ENCODE assay signal across 17 cellular contexts in genomic region chr9:130478731-130479575, GRCh38.
"Had no signal": no experiment of that assay in that cellular context is flagged by ENCODE, and none has a peak within 500 bp of the region (broad histone marks: within the 10 kb centered on the region; RNA-seq: fewer than 3 reads in every experiment).

No MANE protein-coding gene starts in this region.

- H3K27ac ChIP-seq: ascending aorta, dorsolateral prefrontal cortex, esophagus muscularis mucosa, thyroid gland, uterus had no signal

- H3K9me3 ChIP-seq: ascending aorta, esophagus muscularis mucosa, thyroid gland, uterus had no signal

- H3K4me1 Mint-ChIP-seq: naive B cell; stimulated activated memory B cell treated with anti-CD40 and anti-IgM and Interleukin-4, amounts not matched to agents 10 μg/mL and 1 μg/mL and 100 μg/mL, for 72 hours had no signal

- H3K4me3 ChIP-seq: ascending aorta, dorsolateral prefrontal cortex, esophagus muscularis mucosa, thyroid gland, uterus had no signal

- H3K36me3 ChIP-seq: uterus had no signal

- H3K4me3 Mint-ChIP-seq: activated T-helper 1 cell treated with anti-CD3 and anti-CD28 coated beads, Interleukin-12 subunit alpha, Interleukin-12 subunit beta, Interleukin-2, Interleukin-4 antibody, amounts not matched to agents 30 ng/mL and 10 ng/mL and 1 ng/mL, durations not matched to agents 14 hours and 24 hours and 36 hours; naive B cell; stimulated activated memory B cell treated with anti-CD40 and anti-IgM and Interleukin-4, amounts not matched to agents 10 μg/mL and 1 μg/mL and 100 μg/mL, for 72 hours had no signal

- H3K4me1 ChIP-seq: ascending aorta, esophagus muscularis mucosa, thyroid gland, uterus had no signal

- H3K9me3 Mint-ChIP-seq: activated T-helper 1 cell treated with anti-CD3 and anti-CD28 coated beads, Interleukin-12 subunit alpha, Interleukin-12 subunit beta, Interleukin-2, Interleukin-4 antibody, amounts not matched to agents 30 ng/mL and 10 ng/mL and 1 ng/mL, durations not matched to agents 14 hours and 24 hours and 36 hours; naive B cell; stimulated activated memory B cell treated with anti-CD40 and anti-IgM and Interleukin-4, amounts not matched to agents 10 μg/mL and 1 μg/mL and 100 μg/mL, for 72 hours had no signal

- H3K27ac Mint-ChIP-seq: activated T-helper 1 cell treated with anti-CD3 and anti-CD28 coated beads, Interleukin-12 subunit alpha, Interleukin-12 subunit beta, Interleukin-2, Interleukin-4 antibody, amounts not matched to agents 30 ng/mL and 10 ng/mL and 1 ng/mL, durations not matched to agents 14 hours and 24 hours and 36 hours; naive B cell; stimulated activated memory B cell treated with anti-CD40 and anti-IgM and Interleukin-4, amounts not matched to agents 10 μg/mL and 1 μg/mL and 100 μg/mL, for 72 hours had no signal

- DNase-seq: activated CD4-positive, alpha-beta T cell treated with anti-CD3 and anti-CD28 coated beads, Interleukin-2, amount 50 U/mL, for 1 hour; activated CD8-positive, alpha-beta memory T cell treated with anti-CD3 and anti-CD28 coated beads for 24 hours; activated naive CD4-positive, alpha-beta T cell; dorsolateral prefrontal cortex; hippocampal formation; naive B cell; retina; stimulated activated CD4-positive, alpha-beta T cell treated with anti-CD3 and anti-CD28 coated beads, Interleukin-2, amount 100 ng/mL, for 48 hours; T-helper 9 cell; thyroid gland; uterus had no signal

- H3K27me3 ChIP-seq: ascending aorta, dorsolateral prefrontal cortex, esophagus muscularis mucosa, thyroid gland, uterus had no signal

- ATAC-seq: activated CD4-positive, CD25-positive, alpha-beta regulatory T cell treated with anti-CD3 and anti-CD28 coated beads, Interleukin-2, amount 50 U/mL, for 24 hours; left lobe of liver; stimulated activated memory B cell treated with anti-CD40 and anti-IgM and Interleukin-4, amounts not matched to agents 10 μg/mL and 1 μg/mL and 100 μg/mL, for 72 hours had no signal

- H3K36me3 Mint-ChIP-seq: naive B cell; stimulated activated memory B cell treated with anti-CD40 and anti-IgM and Interleukin-4, amounts not matched to agents 10 μg/mL and 1 μg/mL and 100 μg/mL, for 72 hours had no signal
